Comparison of ENCODE assay signal across 20 cellular contexts in genomic region chr1:36888811-36889477, GRCh38.
DNase-seq lines count a peak whose midpoint lies in the region; ATAC-seq, FAIRE-seq and TF ChIP-seq lines count a peak whose summit lies in the region.
"Had no signal": no experiment of that assay in that cellular context is flagged by ENCODE, and none has a peak within 500 bp of the region (broad histone marks: within the 10 kb centered on the region; RNA-seq: fewer than 3 reads in every experiment).

No MANE protein-coding gene starts in this region.

- no peaks in the 10 kb centered on the region for H3K9me1 ChIP-seq in K562 (ENCODE audit: control insufficient read depth, insufficient read depth, low read length)

- in situ Hi-C loops in K562 (cut with MboI), result no loop called here

- H2AFZ ChIP-seq in K562 (ENCODE audit: low read depth, low read length), result no peak overlapping the region

- no peak for TF ChIP-seq EP300 in K562 (IDR thresholded peaks at IDR 0.05; ENCODE audit: low read length)

- no peak for TF ChIP-seq RAD21 in K562 (CRISPR knock-in tag; conservative IDR thresholded peaks at IDR 0.05 in 1 of 2, IDR thresholded peaks at IDR 0.05 in 1 of 2)

- intact Hi-C loops in activated CD8-positive, alpha-beta T cell treated with anti-CD3 and anti-CD28 coated beads for 36 hours (cut with micrococcal nuclease), result no loop called here
- intact Hi-C loops in K562 (cut with micrococcal nuclease), result no loop called here

- CTCF ChIA-PET in activated CD8-positive, alpha-beta T cell treated with anti-CD3 and anti-CD28 coated beads, Interleukin-2, amount 10 ng/mL, durations not matched to agents 7 days and 5 days (lab: Charles Lee), result no interaction called here
- CTCF ChIA-PET in activated CD8-positive, alpha-beta T cell treated with anti-CD3 and anti-CD28 coated beads for 36 hours (lab: Charles Lee), result no interaction called here
- CTCF ChIA-PET in K562 (lab: Yijun Ruan, JAX; ENCODE audit: low intra/inter-chr PET ratio), result no interaction called here

- no peaks in the 10 kb centered on the region for H3K36me3 Mint-ChIP-seq in activated CD8-positive, alpha-beta T cell treated with anti-CD3 and anti-CD28 coated beads, Interleukin-2, amount 10 ng/mL, durations not matched to agents 7 days and 5 days (ENCODE audit: low read depth)
- H3K36me3 Mint-ChIP-seq in activated CD8-positive, alpha-beta T cell treated with anti-CD3 and anti-CD28 coated beads for 36 hours (ENCODE audit: low read depth), result no peaks in the 10 kb centered on the region

- no peaks in the 10 kb centered on the region for H3K36me3 ChIP-seq in K562 (ENCODE audit: control insufficient read depth, insufficient read depth, low read length)
- no peaks in the 10 kb centered on the region for H3K36me3 ChIP-seq in lung (ENCODE audit: control insufficient read depth in 2 of 2, insufficient read depth in 2 of 2, low read length in 2 of 2)

- no peaks in the 10 kb centered on the region for H3K79me2 ChIP-seq in K562 (ENCODE audit: control insufficient read depth, insufficient read depth, low read length)

- H3K27ac Mint-ChIP-seq in activated CD8-positive, alpha-beta T cell treated with anti-CD3 and anti-CD28 coated beads, Interleukin-2, amount 10 ng/mL, durations not matched to agents 7 days and 5 days, result no peak overlapping the region
- no peak overlapping the region for H3K27ac Mint-ChIP-seq in activated CD8-positive, alpha-beta T cell treated with anti-CD3 and anti-CD28 coated beads for 36 hours
- H3K27ac Mint-ChIP-seq: B cell had no signal

- FAIRE-seq in K562 (lab: Jason Lieb, UNC), result no peak

- H3K9ac ChIP-seq in K562 (ENCODE audit: insufficient read depth in 1 of 2, low read depth in 2 of 2, low read length in 2 of 2), result no peak overlapping the region

- no peak overlapping the region for H3K4me2 ChIP-seq in K562 (ENCODE audit: insufficient read depth, low read length)

- 0 out of 5 replicates have a peak, but pooled peaks cover 0 to 9% of the 10 kb centered on the region in 2 experiments for H3K27me3 ChIP-seq in K562 (ENCODE audit: control insufficient read depth in 2 of 2, insufficient read depth in 2 of 2, low read length in 2 of 2)
- H3K27me3 ChIP-seq in lung (ENCODE audit: control insufficient read depth, insufficient read depth), result no peaks in the 10 kb centered on the region

- no peak for TF ChIP-seq CTCF in activated CD8-positive, alpha-beta T cell treated with anti-CD3 and anti-CD28 coated beads for 36 hours (IDR thresholded peaks at IDR 0.05)
- TF ChIP-seq CTCF in K562 (IDR thresholded peaks at IDR 0.05 in 2 of 3, conservative IDR thresholded peaks at IDR 0.05 in 1 of 3; ENCODE audit: insufficient read depth in 2 of 3, low read depth in 1 of 3, low read length in 3 of 3) (no peak), lung (IDR thresholded peaks at IDR 0.05; ENCODE audit: control extremely low read depth, extremely low read depth) (no peak)

- no peaks in the 10 kb centered on the region for H4K20me1 ChIP-seq in K562 (replicated peaks; ENCODE audit: control insufficient read depth, insufficient read depth, low read length)

- no peaks in the 10 kb centered on the region for H3K4me1 Mint-ChIP-seq in activated CD8-positive, alpha-beta T cell treated with anti-CD3 and anti-CD28 coated beads, Interleukin-2, amount 10 ng/mL, durations not matched to agents 7 days and 5 days (ENCODE audit: low read depth)
- no peaks in the 10 kb centered on the region for H3K4me1 Mint-ChIP-seq in activated CD8-positive, alpha-beta T cell treated with anti-CD3 and anti-CD28 coated beads for 36 hours (ENCODE audit: low read depth)
- H3K4me1 Mint-ChIP-seq: B cell had no signal

- peaks cover 1% of the 10 kb centered on the region for H3K27me3 Mint-ChIP-seq in activated CD8-positive, alpha-beta T cell treated with anti-CD3 and anti-CD28 coated beads, Interleukin-2, amount 10 ng/mL, durations not matched to agents 7 days and 5 days (ENCODE audit: low read depth)
- peaks cover 3% of the 10 kb centered on the region for H3K27me3 Mint-ChIP-seq in activated CD8-positive, alpha-beta T cell treated with anti-CD3 and anti-CD28 coated beads for 36 hours

- no peak for TF ChIP-seq POLR2A in K562 (conservative IDR thresholded peaks at IDR 0.05)

- no TSS peak for BruUV-seq in K562 (replicated peaks; lab: Mats Ljungman, UMichigan)

- POLR2A ChIA-PET in activated CD8-positive, alpha-beta T cell treated with anti-CD3 and anti-CD28 coated beads, Interleukin-2, amount 10 ng/mL, durations not matched to agents 7 days and 5 days (lab: Charles Lee), result no interaction called here
- POLR2A ChIA-PET in activated CD8-positive, alpha-beta T cell treated with anti-CD3 and anti-CD28 coated beads for 36 hours (lab: Charles Lee), result no interaction called here
- POLR2A ChIA-PET in K562 (lab: Yijun Ruan, JAX), result interaction anchor here (0.5 to 1.9 kb wide), 3 partner anchors 24 to 163 kb away, joined by 3 to 6 read pairs (median 3); no protein-coding TSS in a partner anchor

- ATAC-seq in activated CD8-positive, alpha-beta T cell treated with anti-CD3 and anti-CD28 coated beads, Interleukin-2, amount 10 ng/mL, durations not matched to agents 7 days and 5 days, result no peak
- ATAC-seq in activated CD8-positive, alpha-beta T cell treated with anti-CD3 and anti-CD28 coated beads for 36 hours, result no peak
- ATAC-seq in K562 (no peak), lung (ENCODE audit: insufficient read depth, low FRiP score) (no peak), GM19463 (IDR thresholded peaks at IDR 0.05; ENCODE audit: unreplicated experiment) (no peak)
- ATAC-seq: PC-3 had no signal

- DNase-seq in activated CD8-positive, alpha-beta T cell treated with anti-CD3 and anti-CD28 coated beads, Interleukin-2, amount 10 ng/mL, durations not matched to agents 7 days and 5 days, result peak; percentile 9
- DNase-seq in activated CD8-positive, alpha-beta T cell treated with anti-CD3 and anti-CD28 coated beads for 36 hours, result no peak
- DNase-seq in K562 (ENCODE audit: extremely low read depth in 1 of 4, low spot score in 3 of 4), result no peak
- peak; percentile 19 for DNase-seq in lung (ENCODE audit: low spot score)
- peak; percentile 39 for DNase-seq in ureter (ENCODE audit: low spot score)
- no peak for DNase-seq in GF-D8 (lab: John Stamatoyannopoulos, UW)
- DNase-seq: DMS53, HCEC 1CT, IMR-90, Karpas-422, NCI-H1436, NCI-H1930, NCI-H226, NCI-H524, PC-3, RPMI8226, SHP77 treated with DMSO at 0.1 percent for 48 hours had no signal

- H3K9me3 Mint-ChIP-seq in activated CD8-positive, alpha-beta T cell treated with anti-CD3 and anti-CD28 coated beads, Interleukin-2, amount 10 ng/mL, durations not matched to agents 7 days and 5 days (ENCODE audit: insufficient read depth), result no peaks in the 10 kb centered on the region
- no peaks in the 10 kb centered on the region for H3K9me3 Mint-ChIP-seq in activated CD8-positive, alpha-beta T cell treated with anti-CD3 and anti-CD28 coated beads for 36 hours

- H3K27ac ChIP-seq in K562 (ENCODE audit: extremely low read depth, low read depth, low read length) (no peak overlapping the region), lung (ENCODE audit: low read depth in 1 of 2, low read length in 1 of 2) (no peak overlapping the region)
- H3K27ac ChIP-seq: HL-60 had no signal

- no peaks in the 10 kb centered on the region for H3K9me3 ChIP-seq in K562 (replicated peaks; ENCODE audit: control insufficient read depth, insufficient read depth, low read depth, low read length)
- H3K9me3 ChIP-seq in lung (ENCODE audit: control insufficient read depth in 2 of 2, insufficient read depth in 1 of 2, low read length in 1 of 2), result peaks cover 0 to 3% of the 10 kb centered on the region in 2 donors

- H3K4me3 ChIP-seq in K562 (no peak overlapping the region), lung (no peak overlapping the region)

- H3K4me1 ChIP-seq in K562 (replicated peaks in 1 of 2; ENCODE audit: control insufficient read depth in 2 of 2, insufficient read depth in 2 of 2, low read length in 2 of 2), result no peaks in the 10 kb centered on the region
- no peaks in the 10 kb centered on the region for H3K4me1 ChIP-seq in lung (ENCODE audit: control insufficient read depth in 2 of 2, insufficient read depth in 2 of 2, low read length in 2 of 2)

- 1% methylated on average over 7 of the region's 7 CpGs for WGBS in K562 (ENCODE audit: insufficient coverage, low coverage, missing lambda C conversion rate)
- 73 to 85% methylated on average over 7 of the region's 7 CpGs for WGBS in lung, 2 donors

- H3K4me3 Mint-ChIP-seq in activated CD8-positive, alpha-beta T cell treated with anti-CD3 and anti-CD28 coated beads, Interleukin-2, amount 10 ng/mL, durations not matched to agents 7 days and 5 days, result no peak overlapping the region
- H3K4me3 Mint-ChIP-seq in activated CD8-positive, alpha-beta T cell treated with anti-CD3 and anti-CD28 coated beads for 36 hours, result no peak overlapping the region
- H3K4me3 Mint-ChIP-seq: B cell had no signal

TF ChIP-seq in K562, 482 proteins besides CTCF, POLR2A, EP300 and RAD21:
- TF ChIP-seq ZFP36 (IDR thresholded peaks at IDR 0.05; ENCODE audit: low read depth, low read length, partially characterized antibody), result peak; percentile 39
- TF ChIP-seq FOXM1 (IDR thresholded peaks at IDR 0.05; ENCODE audit: low read depth), result no peak
- TF ChIP-seq FOXM1 (CRISPR knock-in tag; IDR thresholded peaks at IDR 0.05; ENCODE audit: low read depth), result no peak
- peak; percentile 41; the same call in 1 of the 2 replicates for TF ChIP-seq TFE3 (CRISPR knock-in tag; IDR thresholded peaks at IDR 0.05)

Comparison
In these comparisons a context has a peak if more than half of its experiments do, and no peak if none do; other contexts are left out.
1. DNase-seq: peak in activated CD8-positive, alpha-beta T cell treated with anti-CD3 and anti-CD28 coated beads, Interleukin-2, amount 10 ng/mL, durations not matched to agents 7 days and 5 days (single experiment), lung (single experiment) and ureter (single experiment); none in activated CD8-positive, alpha-beta T cell treated with anti-CD3 and anti-CD28 coated beads for 36 hours (single experiment), K562 (0 of 4) and GF-D8 (single experiment).